In the genomic region with DNA sequence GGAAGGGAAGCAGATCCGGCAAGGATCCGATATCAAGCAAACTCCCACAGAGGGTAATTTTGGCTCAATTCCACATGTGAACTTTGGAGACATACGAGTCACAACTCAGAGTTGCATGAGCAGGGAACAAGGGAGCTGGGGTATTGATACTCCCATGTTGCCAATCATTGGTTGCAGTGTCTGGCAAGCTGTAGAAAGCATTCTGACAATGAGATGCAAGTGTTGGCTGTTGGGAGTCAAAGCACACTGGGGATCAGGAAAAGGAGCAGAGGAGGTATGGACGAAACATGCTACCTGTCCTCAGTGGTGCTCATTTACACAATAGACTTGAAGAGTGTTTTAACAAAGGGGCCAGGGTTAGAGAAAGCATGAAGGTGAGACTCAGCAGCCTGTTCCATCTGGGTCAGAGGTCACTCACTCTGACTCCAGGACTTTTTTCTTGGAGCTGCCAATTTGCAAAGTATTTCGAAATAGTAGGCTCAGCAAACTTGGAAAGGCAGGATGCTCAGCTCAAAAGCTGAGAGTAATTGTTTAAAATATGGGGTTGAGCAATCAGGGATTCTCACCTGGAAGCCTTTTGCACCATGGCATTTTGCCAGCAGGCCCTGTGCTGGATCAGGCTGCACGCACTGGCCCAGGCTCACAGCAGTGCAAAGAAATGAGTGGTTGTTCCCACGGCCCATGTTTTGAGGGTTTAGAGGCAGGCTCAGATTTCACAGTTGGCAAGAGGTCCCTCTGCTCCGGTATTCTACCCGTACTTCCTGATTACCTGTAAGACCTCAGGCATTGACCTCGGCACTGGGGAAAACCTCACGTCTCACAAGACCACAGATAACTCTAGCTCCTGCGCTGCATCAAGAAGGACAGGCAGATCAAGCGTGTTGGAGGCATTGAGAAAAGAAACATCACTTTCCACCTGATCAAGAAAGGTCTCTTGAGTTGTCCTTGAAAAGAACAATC, we compare ENCODE assay signal across 20 cellular contexts. TPM values are rescaled to one million over a fixed set of nuclear protein-coding genes. Genes with fewer than 3 reads are reported as not detected.
DNase-seq lines count a peak whose midpoint lies in the region; ATAC-seq, FAIRE-seq and TF ChIP-seq lines count a peak whose summit lies in the region.
"Had no signal": no experiment of that assay in that cellular context is flagged by ENCODE, and none has a peak within 500 bp of the region (broad histone marks: within the 10 kb centered on the region; RNA-seq: fewer than 3 reads in every experiment).

No MANE protein-coding gene starts in this region.

- H3K36me3 Mint-ChIP-seq in activated naive CD4-positive, alpha-beta T cell treated with anti-CD3 and anti-CD28 coated beads, Interleukin-2, amount 50 U/mL, for 24 hours, result peaks cover 2% of the 10 kb centered on the region
- H3K36me3 Mint-ChIP-seq in WTC11, result peaks cover 11% of the 10 kb centered on the region

- no peaks in the 10 kb centered on the region for H3K9me3 Mint-ChIP-seq in activated naive CD4-positive, alpha-beta T cell treated with anti-CD3 and anti-CD28 coated beads, Interleukin-2, amount 50 U/mL, for 24 hours
- peaks cover 34% of the 10 kb centered on the region for H3K9me3 Mint-ChIP-seq in WTC11

- TF ChIP-seq CTCF in WTC11 (IDR thresholded peaks at IDR 0.05), result no peak
- TF ChIP-seq CTCF in HepG2 (CRISPR knock-in tag; IDR thresholded peaks at IDR 0.05), result peak; percentile 11
- no peak for TF ChIP-seq CTCF in vagina (IDR thresholded peaks at IDR 0.05)
- no peak for TF ChIP-seq CTCF in kidney (IDR thresholded peaks at IDR 0.05; ENCODE audit: borderline replicate concordance, extremely low read depth, insufficient read depth)

- H3K27me3 ChIP-seq in HepG2 (ENCODE audit: control insufficient read depth in 1 of 2, insufficient read depth in 2 of 2, low read length in 2 of 2) (no peaks in the 10 kb centered on the region), vagina (no peaks in the 10 kb centered on the region)
- H3K27me3 ChIP-seq: ovary, Peyer's patch, uterus had no signal

- CTCF ChIA-PET in WTC11 (lab: Charles Lee), result no interaction called here
- CTCF ChIA-PET in HepG2 (lab: Yijun Ruan, JAX; ENCODE audit: low intra/inter-chr PET ratio, low total read pairs), result no interaction called here

- H3K4me1 Mint-ChIP-seq in activated naive CD4-positive, alpha-beta T cell treated with anti-CD3 and anti-CD28 coated beads, Interleukin-2, amount 50 U/mL, for 24 hours, result no peaks in the 10 kb centered on the region
- H3K4me1 Mint-ChIP-seq in WTC11, result no peaks in the 10 kb centered on the region

- TF ChIP-seq POLR2A in HepG2 (IDR thresholded peaks at IDR 0.05; ENCODE audit: insufficient read depth in 1 of 2, low read depth in 2 of 2, low read length in 2 of 2) (peak in 1 of 2 experiments; percentile 34; a peak in 1 of 4 replicates), vagina (IDR thresholded peaks at IDR 0.05) (no peak)

- POLR2A ChIA-PET in WTC11 (lab: Charles Lee), result no interaction called here
- POLR2A ChIA-PET in HepG2 (lab: Yijun Ruan, JAX), result interaction anchor here (0.9 to 4.9 kb wide), 11 partner anchors 9 to 158 kb away, joined by 3 to 68 read pairs (median 6); partner anchors contain the start of gene NKD1

- peak overlapping the region; percentile 38 for H3K4me2 ChIP-seq in HepG2 (ENCODE audit: low read depth, low read length)

- H3K9me3 ChIP-seq in HepG2 (ENCODE audit: low read length), result peaks cover 19% of the 10 kb centered on the region
- no peaks in the 10 kb centered on the region for H3K9me3 ChIP-seq in vagina
- H3K9me3 ChIP-seq in kidney (ENCODE audit: control insufficient read depth in 1 of 2, low read length in 2 of 2), result peaks cover 0 to 6% of the 10 kb centered on the region in 2 donors
- H3K9me3 ChIP-seq: ovary, uterus had no signal

- no peak overlapping the region for H3K4me3 Mint-ChIP-seq in activated naive CD4-positive, alpha-beta T cell treated with anti-CD3 and anti-CD28 coated beads, Interleukin-2, amount 50 U/mL, for 24 hours
- H3K4me3 Mint-ChIP-seq in WTC11, result no peak overlapping the region

- H3K4me1 ChIP-seq in HepG2 (ENCODE audit: insufficient read depth, low read length) (peaks cover 63% of the 10 kb centered on the region), vagina (no peaks in the 10 kb centered on the region), kidney (ENCODE audit: control insufficient read depth in 1 of 2, insufficient read depth in 1 of 2, low read depth in 1 of 2, low read length in 2 of 2) (no peaks in the 10 kb centered on the region)
- H3K4me1 ChIP-seq: Peyer's patch, uterus had no signal

- H3K27ac ChIP-seq in HepG2 (ENCODE audit: extremely low read length, insufficient read depth, low read length) (peak overlapping the region; percentile 74), vagina (no peak overlapping the region), kidney (ENCODE audit: low read depth in 2 of 2, low read length in 2 of 2) (no peak overlapping the region)
- H3K27ac ChIP-seq: ovary, Peyer's patch, uterus had no signal

- peaks cover 2% of the 10 kb centered on the region for H3K79me2 ChIP-seq in HepG2 (ENCODE audit: insufficient read depth, low read length)

- peak in 1 of 2 experiments; percentile 94; a peak in 2 of 4 replicates for TF ChIP-seq EP300 in HepG2 (IDR thresholded peaks at IDR 0.05; ENCODE audit: low read depth in 2 of 2, low read length in 2 of 2)
- peak; percentile 62; the same call in 1 of the 2 replicates for TF ChIP-seq EP300 in HepG2 (CRISPR knock-in tag; IDR thresholded peaks at IDR 0.05; ENCODE audit: borderline replicate concordance)

- H3K4me3 ChIP-seq in HepG2 (replicated peaks in 1 of 3; ENCODE audit: insufficient read depth in 1 of 3, low read depth in 2 of 3, low read length in 3 of 3) (no peak overlapping the region; a peak in 1 of 6 replicates), vagina (no peak overlapping the region), kidney (ENCODE audit: low read length in 2 of 2) (no peak overlapping the region)
- H3K4me3 ChIP-seq: esophagus squamous epithelium, ovary, Peyer's patch, uterus had no signal

- ATAC-seq in WTC11 (no peak), HepG2 (peak; percentile 86)
- ATAC-seq: left cardiac atrium had no signal

- no peak overlapping the region for H2AFZ ChIP-seq in HepG2 (ENCODE audit: low read length)

- no TSS peak for BruUV-seq in HepG2 (replicated peaks; lab: Mats Ljungman, UMichigan)

- intact Hi-C loops in HepG2 (cut with micrococcal nuclease; ENCODE audit: unreplicated experiment), result loop anchor here (1.0 kb wide), 2 partner anchors 10 to 17 kb away; no protein-coding TSS in a partner anchor
- intact Hi-C loops in vagina (cut with DNase I), result no loop called here
- intact Hi-C loops in kidney (cut with DNase I), result no loop called here

- H4K20me1 ChIP-seq in HepG2 (ENCODE audit: insufficient read depth, low read length), result no peaks in the 10 kb centered on the region

- H3K9ac ChIP-seq in HepG2 (ENCODE audit: insufficient read depth, low read depth, low read length) (peak overlapping the region; percentile 44; the same call in 1 of the 2 replicates), kidney (ENCODE audit: low read length in 2 of 2) (no peak overlapping the region)

- in situ Hi-C loops in HepG2 (cut with HindIII; ENCODE audit: extremely low pct_ligation_motif_present, low pct_unique_long_range_greater_than_20kb), result no loop called here

- FAIRE-seq in HepG2 (lab: Jason Lieb, UNC) (peak; percentile 97), kidney (lab: Jason Lieb, UNC) (no peak)
- FAIRE-seq: astrocyte, GM12892 had no signal

- peak overlapping the region; percentile 25 for H3K27ac Mint-ChIP-seq in activated naive CD4-positive, alpha-beta T cell treated with anti-CD3 and anti-CD28 coated beads, Interleukin-2, amount 50 U/mL, for 24 hours
- H3K27ac Mint-ChIP-seq in WTC11, result no peak overlapping the region

- H3K36me3 ChIP-seq in HepG2 (replicated peaks in 1 of 2; ENCODE audit: control insufficient read depth in 1 of 2, insufficient read depth in 2 of 2, low read length in 2 of 2), result peaks cover 11 to 14% of the 10 kb centered on the region in 2 experiments
- H3K36me3 ChIP-seq in vagina, result no peaks in the 10 kb centered on the region
- no peaks in the 10 kb centered on the region for H3K36me3 ChIP-seq in kidney (ENCODE audit: control insufficient read depth in 1 of 2, insufficient read depth in 2 of 2, low read length in 2 of 2)
- H3K36me3 ChIP-seq: esophagus squamous epithelium, ovary, Peyer's patch, uterus had no signal

- no peak for DNase-seq in activated naive CD4-positive, alpha-beta T cell (lab: John Stamatoyannopoulos, UW)
- DNase-seq in WTC11 (ENCODE audit: low spot score) (no peak), HepG2 (ENCODE audit: low spot score) (peak; percentile 97), vagina (ENCODE audit: extremely low spot score in 2 of 2) (peak; percentile 77 to 88), HK-2 (ENCODE audit: unreplicated experiment) (no peak), iPS-NIHi7 (ENCODE audit: extremely low spot score) (no peak), kidney (no peak)
- DNase-seq: activated gamma-delta T cell; cortex of kidney; esophagus squamous epithelium; GDM1; HCEC 1CT; left cardiac atrium; ovary; Peyer's patch; stimulated activated naive CD4-positive, alpha-beta T cell; uterus had no signal

- 39% methylated on average over 13 of the region's 13 CpGs for WGBS in HepG2 (ENCODE audit: low lambda C conversion rate)

- no peaks in the 10 kb centered on the region for H3K27me3 Mint-ChIP-seq in activated naive CD4-positive, alpha-beta T cell treated with anti-CD3 and anti-CD28 coated beads, Interleukin-2, amount 50 U/mL, for 24 hours
- peaks cover 13% of the 10 kb centered on the region for H3K27me3 Mint-ChIP-seq in WTC11 (ENCODE audit: low read depth)

- no peak for TF ChIP-seq RAD21 in HepG2 (CRISPR knock-in tag; IDR thresholded peaks at IDR 0.05)

RNA-seq across cellular contexts. Expression of gene NKD1, which starts 17.6 kb away (rescaled TPM):
- total RNA-seq in WTC11 (2021), result 6.0 to 9.3 TPM (median 9.1 TPM) in 3 replicates
- total RNA-seq in HepG2 (2016; rRNA removed; fragmentation: Illumina TruSeq; extraction: Trizol), result 59.0 and 70.4 TPM in 2 replicates
- 19.9 and 25.5 TPM in 2 replicates for total RNA-seq in HepG2 (2016; cell fraction: cytosol; rRNA removed; fragmentation: Illumina TruSeq; extraction: Trizol; ENCODE audit: low read depth)
- 50.0 and 70.7 TPM in 2 replicates for total RNA-seq in HepG2 (2016; cell fraction: insoluble cytoplasmic fraction; rRNA removed; fragmentation: Illumina TruSeq; extraction: Trizol)
- 136 and 148 TPM in 2 replicates for total RNA-seq in HepG2 (2016; cell fraction: membrane; rRNA removed; fragmentation: Illumina TruSeq; extraction: Trizol)
- total RNA-seq in HepG2 (2016; cell fraction: nucleus; rRNA removed; fragmentation: Illumina TruSeq; extraction: Trizol), result 61.9 and 70.6 TPM in 2 replicates
- 86.1 and 121 TPM in 2 replicates for polyA plus RNA-seq in HepG2 (2011; rRNA removed)
- 22.3 and 49.7 TPM in 2 replicates for polyA plus RNA-seq in HepG2 (2011; cell fraction: cytosol; rRNA removed)
- polyA plus RNA-seq in HepG2 (2011; cell fraction: nucleus; rRNA removed), result 150 and 275 TPM in 2 replicates
- polyA plus RNA-seq in HepG2 (2012), result 58.7 and 76.3 TPM in 2 replicates
- 106 and 127 TPM in 2 replicates for polyA plus RNA-seq in HepG2 (2016; cell fraction: cytosol; fragmentation: Illumina TruSeq; extraction: Trizol; ENCODE audit: low read depth)
- polyA plus RNA-seq in HepG2 (2016; cell fraction: insoluble cytoplasmic fraction; fragmentation: Illumina TruSeq; extraction: Trizol; ENCODE audit: low read depth), result 95.8 and 124 TPM in 2 replicates
- 156 and 170 TPM in 2 replicates for polyA plus RNA-seq in HepG2 (2016; cell fraction: membrane; fragmentation: Illumina TruSeq; extraction: Trizol; ENCODE audit: low read depth)
- polyA plus RNA-seq in HepG2 (2016; cell fraction: nucleus; fragmentation: Illumina TruSeq; extraction: Trizol; ENCODE audit: insufficient read depth, low read depth), result 155 and 169 TPM in 2 replicates
- polyA minus RNA-seq in HepG2 (2011; rRNA and poly(A)+ RNA removed; ENCODE audit: low replicate concordance), result 0.02 and 110 TPM in 2 replicates
- polyA minus RNA-seq in HepG2 (2011; cell fraction: cytosol; rRNA and poly(A)+ RNA removed), result 14.3 and 28.8 TPM in 2 replicates
- polyA minus RNA-seq in HepG2 (2011; cell fraction: nucleus; rRNA and poly(A)+ RNA removed), result 43.1 and 57.6 TPM in 2 replicates
- total RNA-seq in vagina, result 1.7 TPM
- total RNA-seq in kidney, result 9.9 TPM
- polyA plus RNA-seq in kidney (ENCODE audit: insufficient read depth, low read depth, low replicate concordance), result 1.1 TPM

Comparison
In these comparisons a context has a peak if more than half of its experiments do, and no peak if none do; other contexts are left out.
1. DNase-seq: peak in HepG2 (single experiment) and vagina (2 of 2); none in activated naive CD4-positive, alpha-beta T cell (0 of 4), WTC11 (single experiment), HK-2 (single experiment), iPS-NIHi7 (single experiment) and kidney (single experiment).